Comparison of ENCODE assay signal across 12 cellular contexts in genomic region chr15:65584241-65584640, GRCh38. TPM values are rescaled to one million over a fixed set of nuclear protein-coding genes. Genes with fewer than 3 reads are reported as not detected.
A peak's percentile ranks its signal among the peaks of the same experiment; 100 is the strongest.
DNase-seq lines count a peak whose midpoint lies in the region; ATAC-seq and TF ChIP-seq lines count a peak whose summit lies in the region.
"Had no signal": no experiment of that assay in that cellular context is flagged by ENCODE, and none has a peak within 500 bp of the region (broad histone marks: within the 10 kb centered on the region; RNA-seq: fewer than 3 reads in every experiment).

No MANE protein-coding gene starts in this region.

- peak overlapping the region; percentile 77 for H3K27ac Mint-ChIP-seq in T-helper 2 cell treated with Interferon-gamma antibody and Interleukin-4, amounts not matched to agents 5 μg/mL and 100 μg/mL, for 36 hours
- peak overlapping the region; percentile 81 for H3K27ac Mint-ChIP-seq in central memory CD8-positive, alpha-beta T cell (ENCODE audit: low read depth)
- H3K27ac Mint-ChIP-seq in neural progenitor cell: peak overlapping the region; percentile 98

- in situ Hi-C loops in GM13977 (cut with MboI; ENCODE audit: low pct_unique_long_range_greater_than_20kb, low sequenced_read_pairs, unreplicated experiment): no loop called here

- no peaks in the 10 kb centered on the region for H3K36me3 ChIP-seq in MM.1S (replicated peaks; ENCODE audit: insufficient read depth, low read length)
- H3K36me3 ChIP-seq in neural progenitor cell: no peaks in the 10 kb centered on the region
- no peaks in the 10 kb centered on the region for H3K36me3 ChIP-seq in ovary
- H3K36me3 ChIP-seq: colonic mucosa had no signal

- H3K4me3 Mint-ChIP-seq in T-helper 2 cell treated with Interferon-gamma antibody and Interleukin-4, amounts not matched to agents 5 μg/mL and 100 μg/mL, for 36 hours: peak overlapping the region; percentile 60
- peak overlapping the region; percentile 47 for H3K4me3 Mint-ChIP-seq in central memory CD8-positive, alpha-beta T cell
- H3K4me3 Mint-ChIP-seq in neural progenitor cell: no peak overlapping the region

- H3K4me2 ChIP-seq in MM.1S (ENCODE audit: low read depth, low read length) (peak overlapping the region; percentile 25; the same call in 1 of the 2 replicates), neural progenitor cell (no peak overlapping the region)

- H3K9ac ChIP-seq in MM.1S (ENCODE audit: low read length) (no peak overlapping the region), neural progenitor cell (no peak overlapping the region)

- peak overlapping the region; percentile 42; the same call in 1 of the 2 replicates for H3K27ac ChIP-seq in MM.1S (ENCODE audit: low read length)
- H3K27ac ChIP-seq in neural progenitor cell: no peak overlapping the region
- H3K27ac ChIP-seq in ovary: no peak overlapping the region
- H3K27ac ChIP-seq: colonic mucosa, neutrophil had no signal

- H3K27me3 ChIP-seq in MM.1S (replicated peaks; ENCODE audit: insufficient read depth, low read length): no peaks in the 10 kb centered on the region
- H3K27me3 ChIP-seq in neural progenitor cell: no peaks in the 10 kb centered on the region
- no peaks in the 10 kb centered on the region for H3K27me3 ChIP-seq in ovary
- H3K27me3 ChIP-seq: colonic mucosa, neutrophil had no signal

- H3K4me3 ChIP-seq in MM.1S (ENCODE audit: low read length) (no peak overlapping the region), neural progenitor cell (no peak overlapping the region), ovary (no peak overlapping the region)
- H3K4me3 ChIP-seq: colonic mucosa had no signal

- H3K4me1 ChIP-seq in MM.1S (ENCODE audit: low read length): peaks cover 16% of the 10 kb centered on the region
- peaks cover 7% of the 10 kb centered on the region for H3K4me1 ChIP-seq in neural progenitor cell
- H3K4me1 ChIP-seq in ovary (ENCODE audit: insufficient read depth): no peaks in the 10 kb centered on the region
- H3K4me1 ChIP-seq: colonic mucosa had no signal

- H3K9me3 ChIP-seq in MM.1S (replicated peaks; ENCODE audit: insufficient read depth, low read length): no peaks in the 10 kb centered on the region
- no peaks in the 10 kb centered on the region for H3K9me3 ChIP-seq in neural progenitor cell (ENCODE audit: low read depth)
- no peaks in the 10 kb centered on the region for H3K9me3 ChIP-seq in ovary
- H3K9me3 ChIP-seq: colonic mucosa, neutrophil had no signal

- H4K20me1 ChIP-seq in MM.1S (ENCODE audit: insufficient read depth, low read length) (no peaks in the 10 kb centered on the region), neural progenitor cell (ENCODE audit: low read depth) (peaks cover under 1% of the 10 kb centered on the region)

- no peaks in the 10 kb centered on the region for H3K27me3 Mint-ChIP-seq in T-helper 2 cell treated with Interferon-gamma antibody and Interleukin-4, amounts not matched to agents 5 μg/mL and 100 μg/mL, for 36 hours (ENCODE audit: low read depth)
- no peaks in the 10 kb centered on the region for H3K27me3 Mint-ChIP-seq in central memory CD8-positive, alpha-beta T cell
- no peaks in the 10 kb centered on the region for H3K27me3 Mint-ChIP-seq in neural progenitor cell (ENCODE audit: insufficient read depth, low read depth)

- H3K79me2 ChIP-seq in MM.1S (ENCODE audit: low read length) (no peaks in the 10 kb centered on the region), neural progenitor cell (ENCODE audit: low read depth) (no peaks in the 10 kb centered on the region)

- no peaks in the 10 kb centered on the region for H3K9me2 ChIP-seq in MM.1S (replicated peaks; ENCODE audit: insufficient read depth, low read length)

- TF ChIP-seq POLR2A in ovary (IDR thresholded peaks at IDR 0.05): no peak

- H2AFZ ChIP-seq in MM.1S (ENCODE audit: low read length): no peak overlapping the region
- no peak overlapping the region for H2AFZ ChIP-seq in neural progenitor cell (replicated peaks)

- no peaks in the 10 kb centered on the region for H3K9me3 Mint-ChIP-seq in T-helper 2 cell treated with Interferon-gamma antibody and Interleukin-4, amounts not matched to agents 5 μg/mL and 100 μg/mL, for 36 hours
- H3K9me3 Mint-ChIP-seq in central memory CD8-positive, alpha-beta T cell: no peaks in the 10 kb centered on the region
- H3K9me3 Mint-ChIP-seq in neural progenitor cell: no peaks in the 10 kb centered on the region

- H3K4me1 Mint-ChIP-seq in T-helper 2 cell treated with Interferon-gamma antibody and Interleukin-4, amounts not matched to agents 5 μg/mL and 100 μg/mL, for 36 hours (ENCODE audit: low read depth): peaks cover 19% of the 10 kb centered on the region
- peaks cover 39% of the 10 kb centered on the region for H3K4me1 Mint-ChIP-seq in central memory CD8-positive, alpha-beta T cell
- peaks cover 54% of the 10 kb centered on the region for H3K4me1 Mint-ChIP-seq in neural progenitor cell

- H3K36me3 Mint-ChIP-seq in T-helper 2 cell treated with Interferon-gamma antibody and Interleukin-4, amounts not matched to agents 5 μg/mL and 100 μg/mL, for 36 hours (ENCODE audit: low read depth): peaks cover 55% of the 10 kb centered on the region
- peaks cover 43% of the 10 kb centered on the region for H3K36me3 Mint-ChIP-seq in central memory CD8-positive, alpha-beta T cell (ENCODE audit: insufficient read depth)
- peaks cover 25% of the 10 kb centered on the region for H3K36me3 Mint-ChIP-seq in neural progenitor cell

- TF ChIP-seq CTCF in MM.1S (IDR thresholded peaks at IDR 0.05; ENCODE audit: low read length) (no peak), neural progenitor cell (IDR thresholded peaks at IDR 0.05) (no peak), GM13977 (IDR thresholded peaks at IDR 0.05; ENCODE audit: extremely low read depth, insufficient read depth, missing control alignments) (no peak), ovary (IDR thresholded peaks at IDR 0.05) (no peak)

- TF ChIP-seq EP300 in ovary (IDR thresholded peaks at IDR 0.05): no peak

- DNase-seq in T-helper 2 cell treated with Interferon-gamma antibody and Interleukin-4, amounts not matched to agents 5 μg/mL and 100 μg/mL, for 36 hours (ENCODE audit: low spot score): no peak
- DNase-seq in T-helper 2 cell: no peak
- DNase-seq in MM.1S: no peak
- DNase-seq in central memory CD8-positive, alpha-beta T cell (ENCODE audit: low spot score in 2 of 2): no peak
- no peak for DNase-seq in neural progenitor cell (ENCODE audit: low spot score)
- no peak for DNase-seq in GM13977 (ENCODE audit: low spot score)
- no peak for DNase-seq in epidermal melanocyte (ENCODE audit: insufficient read length, low spot score)
- DNase-seq in ovary: no peak
- DNase-seq: colonic mucosa, hypothalamus had no signal

- intact Hi-C loops in ovary (cut with DNase I): no loop called here

- ATAC-seq in central memory CD8-positive, alpha-beta T cell (replicated peaks; ENCODE audit: extremely low read depth, poor library complexity, severe bottlenecking): no peak
- ATAC-seq: HCT116 had no signal

- no peaks in the 10 kb centered on the region for H3F3A ChIP-seq in MM.1S (ENCODE audit: insufficient read depth, low read length)
- peaks cover 16% of the 10 kb centered on the region for H3F3A ChIP-seq in neural progenitor cell (ENCODE audit: low read depth)

RNA-seq across cellular contexts. Expression of gene INTS14, which starts 26.7 kb away (rescaled TPM):
- total RNA-seq in neural progenitor cell (ENCODE audit: low replicate concordance) (40.2 and 54.2 TPM in 2 replicates), ovary (10 to 100 TPM; 25.5 to 41.7 (median 28.1) TPM)
- 10 to 100 TPM; 25.9 to 38.0 TPM for polyA plus RNA-seq in ovary

RNA-seq across cellular contexts. Expression of gene SLC24A1, which starts 37.5 kb away (rescaled TPM):
- total RNA-seq in neural progenitor cell (ENCODE audit: low replicate concordance): 6.0 and 10.6 TPM in 2 replicates
- total RNA-seq in ovary: 10 to 100 TPM in 4 of 7 donors, 1 to 10 TPM in 3; 4.5 to 17.4 (median 11.3) TPM
- 10 to 100 TPM in 1 of 2 donors, 1 to 10 TPM in 1; 9.1 to 12.4 TPM for polyA plus RNA-seq in ovary

RNA-seq across cellular contexts. Expression of gene HACD3, which starts 54.0 kb away (rescaled TPM):
- total RNA-seq in neural progenitor cell (ENCODE audit: low replicate concordance) (209 and 271 TPM in 2 replicates), ovary (10 to 100 TPM; 51.6 to 70.3 (median 58.0) TPM)
- polyA plus RNA-seq in ovary: 10 to 100 TPM; 39.2 to 96.6 TPM
